Comparison of ENCODE assay signal across 1 cellular context in genomic region chr6:106373502-106374239, GRCh38.
TF ChIP-seq lines count a peak whose summit lies in the region.

No MANE protein-coding gene starts in this region.

TF ChIP-seq in HCT116, 20 proteins besides CTCF, POLR2A, EP300 and RAD21 (continued from another document):
- TF ChIP-seq, protein P1, sequence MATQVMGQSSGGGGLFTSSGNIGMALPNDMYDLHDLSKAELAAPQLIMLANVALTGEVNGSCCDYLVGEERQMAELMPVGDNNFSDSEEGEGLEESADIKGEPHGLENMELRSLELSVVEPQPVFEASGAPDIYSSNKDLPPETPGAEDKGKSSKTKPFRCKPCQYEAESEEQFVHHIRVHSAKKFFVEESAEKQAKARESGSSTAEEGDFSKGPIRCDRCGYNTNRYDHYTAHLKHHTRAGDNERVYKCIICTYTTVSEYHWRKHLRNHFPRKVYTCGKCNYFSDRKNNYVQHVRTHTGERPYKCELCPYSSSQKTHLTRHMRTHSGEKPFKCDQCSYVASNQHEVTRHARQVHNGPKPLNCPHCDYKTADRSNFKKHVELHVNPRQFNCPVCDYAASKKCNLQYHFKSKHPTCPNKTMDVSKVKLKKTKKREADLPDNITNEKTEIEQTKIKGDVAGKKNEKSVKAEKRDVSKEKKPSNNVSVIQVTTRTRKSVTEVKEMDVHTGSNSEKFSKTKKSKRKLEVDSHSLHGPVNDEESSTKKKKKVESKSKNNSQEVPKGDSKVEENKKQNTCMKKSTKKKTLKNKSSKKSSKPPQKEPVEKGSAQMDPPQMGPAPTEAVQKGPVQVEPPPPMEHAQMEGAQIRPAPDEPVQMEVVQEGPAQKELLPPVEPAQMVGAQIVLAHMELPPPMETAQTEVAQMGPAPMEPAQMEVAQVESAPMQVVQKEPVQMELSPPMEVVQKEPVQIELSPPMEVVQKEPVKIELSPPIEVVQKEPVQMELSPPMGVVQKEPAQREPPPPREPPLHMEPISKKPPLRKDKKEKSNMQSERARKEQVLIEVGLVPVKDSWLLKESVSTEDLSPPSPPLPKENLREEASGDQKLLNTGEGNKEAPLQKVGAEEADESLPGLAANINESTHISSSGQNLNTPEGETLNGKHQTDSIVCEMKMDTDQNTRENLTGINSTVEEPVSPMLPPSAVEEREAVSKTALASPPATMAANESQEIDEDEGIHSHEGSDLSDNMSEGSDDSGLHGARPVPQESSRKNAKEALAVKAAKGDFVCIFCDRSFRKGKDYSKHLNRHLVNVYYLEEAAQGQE (IDR thresholded peaks at IDR 0.05; ENCODE audit: low read depth) = no peak
- TF ChIP-seq TCF7L2 (IDR thresholded peaks at IDR 0.05; ENCODE audit: borderline replicate concordance, extremely low read depth, insufficient read depth, insufficient read length) (no peak), SRF (IDR thresholded peaks at IDR 0.05; ENCODE audit: low read depth) (no peak), EGR1 (IDR thresholded peaks at IDR 0.05; ENCODE audit: low read depth) (no peak), EZH2 (IDR thresholded peaks at IDR 0.05) (no peak)
